In the genomic region with DNA sequence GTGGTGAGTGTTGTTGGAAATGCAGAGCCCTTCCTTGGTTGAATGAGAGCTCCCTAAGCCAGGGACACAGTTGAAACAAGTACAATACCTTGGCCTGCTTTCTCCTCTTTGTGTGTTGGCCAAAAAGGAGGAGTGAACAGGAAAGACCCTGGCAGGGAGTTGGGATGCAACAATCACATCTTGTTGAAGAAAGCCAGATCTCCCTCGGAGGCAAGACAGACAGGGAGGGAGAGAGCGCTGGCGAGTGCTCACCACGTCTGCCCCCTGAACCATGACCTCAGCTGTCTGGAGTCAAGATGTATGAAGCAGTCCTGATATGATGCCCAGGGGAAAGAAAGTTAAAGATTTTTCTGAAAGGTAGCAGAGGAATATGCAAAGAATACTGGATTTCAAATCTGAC, we compare ENCODE assay signal across 1 cellular context.
TF ChIP-seq lines count a peak whose summit lies in the region.

No MANE protein-coding gene starts in this region.

TF ChIP-seq in SK-N-SH, 30 proteins besides CTCF, POLR2A, EP300 and RAD21 (continued from another document):
- peak; percentile 57; the same call in 1 of the 2 replicates for TF ChIP-seq GATA2 (CRISPR knock-in tag; IDR thresholded peaks at IDR 0.05)
- TF ChIP-seq MEF2A (IDR thresholded peaks at IDR 0.05; ENCODE audit: borderline replicate concordance, low read depth), result no peak
- no peak for TF ChIP-seq RFX5 (IDR thresholded peaks at IDR 0.05; ENCODE audit: low read length)
- no peak for TF ChIP-seq FOSL2 (IDR thresholded peaks at IDR 0.05; ENCODE audit: borderline replicate concordance, low read depth)
- TF ChIP-seq SIN3A (IDR thresholded peaks at IDR 0.05; ENCODE audit: borderline replicate concordance, low read depth, low read length), result no peak
- no peak for TF ChIP-seq FOXM1 (IDR thresholded peaks at IDR 0.05; ENCODE audit: low read depth)
- TF ChIP-seq, protein P1, sequence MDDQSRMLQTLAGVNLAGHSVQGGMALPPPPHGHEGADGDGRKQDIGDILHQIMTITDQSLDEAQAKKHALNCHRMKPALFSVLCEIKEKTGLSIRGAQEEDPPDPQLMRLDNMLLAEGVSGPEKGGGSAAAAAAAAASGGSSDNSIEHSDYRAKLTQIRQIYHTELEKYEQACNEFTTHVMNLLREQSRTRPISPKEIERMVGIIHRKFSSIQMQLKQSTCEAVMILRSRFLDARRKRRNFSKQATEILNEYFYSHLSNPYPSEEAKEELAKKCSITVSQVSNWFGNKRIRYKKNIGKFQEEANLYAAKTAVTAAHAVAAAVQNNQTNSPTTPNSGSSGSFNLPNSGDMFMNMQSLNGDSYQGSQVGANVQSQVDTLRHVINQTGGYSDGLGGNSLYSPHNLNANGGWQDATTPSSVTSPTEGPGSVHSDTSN (IDR thresholded peaks at IDR 0.05), result peak; percentile 26; the same call in 1 of the 2 replicates
- TF ChIP-seq MXI1 (IDR thresholded peaks at IDR 0.05; ENCODE audit: low read depth, low read length), result no peak
- TF ChIP-seq, protein P2, sequence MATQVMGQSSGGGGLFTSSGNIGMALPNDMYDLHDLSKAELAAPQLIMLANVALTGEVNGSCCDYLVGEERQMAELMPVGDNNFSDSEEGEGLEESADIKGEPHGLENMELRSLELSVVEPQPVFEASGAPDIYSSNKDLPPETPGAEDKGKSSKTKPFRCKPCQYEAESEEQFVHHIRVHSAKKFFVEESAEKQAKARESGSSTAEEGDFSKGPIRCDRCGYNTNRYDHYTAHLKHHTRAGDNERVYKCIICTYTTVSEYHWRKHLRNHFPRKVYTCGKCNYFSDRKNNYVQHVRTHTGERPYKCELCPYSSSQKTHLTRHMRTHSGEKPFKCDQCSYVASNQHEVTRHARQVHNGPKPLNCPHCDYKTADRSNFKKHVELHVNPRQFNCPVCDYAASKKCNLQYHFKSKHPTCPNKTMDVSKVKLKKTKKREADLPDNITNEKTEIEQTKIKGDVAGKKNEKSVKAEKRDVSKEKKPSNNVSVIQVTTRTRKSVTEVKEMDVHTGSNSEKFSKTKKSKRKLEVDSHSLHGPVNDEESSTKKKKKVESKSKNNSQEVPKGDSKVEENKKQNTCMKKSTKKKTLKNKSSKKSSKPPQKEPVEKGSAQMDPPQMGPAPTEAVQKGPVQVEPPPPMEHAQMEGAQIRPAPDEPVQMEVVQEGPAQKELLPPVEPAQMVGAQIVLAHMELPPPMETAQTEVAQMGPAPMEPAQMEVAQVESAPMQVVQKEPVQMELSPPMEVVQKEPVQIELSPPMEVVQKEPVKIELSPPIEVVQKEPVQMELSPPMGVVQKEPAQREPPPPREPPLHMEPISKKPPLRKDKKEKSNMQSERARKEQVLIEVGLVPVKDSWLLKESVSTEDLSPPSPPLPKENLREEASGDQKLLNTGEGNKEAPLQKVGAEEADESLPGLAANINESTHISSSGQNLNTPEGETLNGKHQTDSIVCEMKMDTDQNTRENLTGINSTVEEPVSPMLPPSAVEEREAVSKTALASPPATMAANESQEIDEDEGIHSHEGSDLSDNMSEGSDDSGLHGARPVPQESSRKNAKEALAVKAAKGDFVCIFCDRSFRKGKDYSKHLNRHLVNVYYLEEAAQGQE (IDR thresholded peaks at IDR 0.05; ENCODE audit: low read depth, low read length), result no peak
- no peak for TF ChIP-seq EZH2phosphoT487 (IDR thresholded peaks at IDR 0.05; ENCODE audit: borderline replicate concordance, low read depth)
- TF ChIP-seq YY1 (IDR thresholded peaks at IDR 0.05; ENCODE audit: low read depth), result no peak
- TF ChIP-seq, protein P3, sequence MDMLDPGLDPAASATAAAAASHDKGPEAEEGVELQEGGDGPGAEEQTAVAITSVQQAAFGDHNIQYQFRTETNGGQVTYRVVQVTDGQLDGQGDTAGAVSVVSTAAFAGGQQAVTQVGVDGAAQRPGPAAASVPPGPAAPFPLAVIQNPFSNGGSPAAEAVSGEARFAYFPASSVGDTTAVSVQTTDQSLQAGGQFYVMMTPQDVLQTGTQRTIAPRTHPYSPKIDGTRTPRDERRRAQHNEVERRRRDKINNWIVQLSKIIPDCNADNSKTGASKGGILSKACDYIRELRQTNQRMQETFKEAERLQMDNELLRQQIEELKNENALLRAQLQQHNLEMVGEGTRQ (IDR thresholded peaks at IDR 0.05; ENCODE audit: borderline replicate concordance, low read depth, low read length), result no peak
- no peak for TF ChIP-seq RXRA (IDR thresholded peaks at IDR 0.05; ENCODE audit: borderline replicate concordance, low read depth)
- TF ChIP-seq NFIC (IDR thresholded peaks at IDR 0.05; ENCODE audit: borderline replicate concordance), result no peak
- TF ChIP-seq FOXJ3 (CRISPR knock-in tag; IDR thresholded peaks at IDR 0.05), result peak; percentile 80; the same call in 1 of the 2 replicates
- TF ChIP-seq, protein P4, sequence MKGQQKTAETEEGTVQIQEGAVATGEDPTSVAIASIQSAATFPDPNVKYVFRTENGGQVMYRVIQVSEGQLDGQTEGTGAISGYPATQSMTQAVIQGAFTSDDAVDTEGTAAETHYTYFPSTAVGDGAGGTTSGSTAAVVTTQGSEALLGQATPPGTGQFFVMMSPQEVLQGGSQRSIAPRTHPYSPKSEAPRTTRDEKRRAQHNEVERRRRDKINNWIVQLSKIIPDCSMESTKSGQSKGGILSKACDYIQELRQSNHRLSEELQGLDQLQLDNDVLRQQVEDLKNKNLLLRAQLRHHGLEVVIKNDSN (IDR thresholded peaks at IDR 0.05; ENCODE audit: borderline replicate concordance, low read depth), result no peak
- no peak for TF ChIP-seq JUND (IDR thresholded peaks at IDR 0.05)
- peak; percentile 63; the same call in 1 of the 2 replicates for TF ChIP-seq RCOR1 (IDR thresholded peaks at IDR 0.05; ENCODE audit: low read length)
TF ChIP-seq in SK-N-SH: peak in this region for 6.
